Comparison of ENCODE assay signal across 18 cellular contexts in the genomic region with DNA sequence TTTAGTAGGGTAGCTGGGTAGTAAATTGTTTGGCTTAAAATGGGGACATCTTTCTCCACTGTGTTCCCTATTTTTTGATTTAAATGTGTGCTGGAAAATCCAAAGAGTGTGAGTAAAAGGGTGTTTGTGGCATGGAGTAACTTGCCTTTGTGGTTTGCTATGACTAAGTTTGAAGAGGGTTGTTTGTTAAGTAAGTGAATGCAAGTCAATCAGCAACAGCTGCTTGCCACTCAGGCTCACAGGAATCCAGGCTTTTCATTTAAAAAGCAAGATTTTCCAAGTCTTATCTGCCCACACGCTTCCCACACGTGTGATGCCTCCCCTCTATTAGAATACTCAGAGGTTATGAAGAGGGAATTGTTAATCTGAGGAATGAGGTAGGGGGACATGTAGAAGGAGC.
"Had no signal": no experiment of that assay in that cellular context is flagged by ENCODE, and none has a peak within 500 bp of the region (broad histone marks: within the 10 kb centered on the region; RNA-seq: fewer than 3 reads in every experiment).

No MANE protein-coding gene starts in this region.

- H3K27me3 ChIP-seq: uterus had no signal

- ATAC-seq: activated naive CD4-positive, alpha-beta T cell treated with anti-CD3 and anti-CD28 coated beads, Interleukin-2, amount 50 U/mL, for 72 hours; gastroesophageal sphincter; heart right ventricle; left ventricle myocardium superior; mucosa of descending colon had no signal

- H3K27ac ChIP-seq: adrenal gland, gastroesophageal sphincter, heart right ventricle, tibial artery, uterus had no signal

- H3K4me3 ChIP-seq: adrenal gland, gastroesophageal sphincter, heart right ventricle, mucosa of descending colon, tibial artery, uterus had no signal

- H3K9me3 ChIP-seq: adrenal gland, heart right ventricle, mucosa of descending colon, tibial artery, uterus had no signal

- DNase-seq: activated CD8-positive, alpha-beta memory T cell treated with anti-CD3 and anti-CD28 coated beads for 24 hours; activated CD8-positive, alpha-beta memory T cell treated with anti-CD3 and anti-CD28 coated beads, Interleukin-2, amount 50 U/mL, for 48 hours; activated gamma-delta T cell; activated T-cell treated with anti-CD3 and anti-CD28 coated beads, Interleukin-2, amount 50 U/mL, for 48 hours; adrenal gland; heart right ventricle; kidney glomerular epithelial cell; left ventricle myocardium superior; mesenchymal stem cell; mucosa of descending colon; naive B cell; stimulated activated CD4-positive, alpha-beta T cell treated with anti-CD3 and anti-CD28 coated beads, Interleukin-12 subunit alpha, Interleukin-12 subunit beta, amount 100 ng/mL, for 4 hours; stimulated activated CD4-positive, alpha-beta T cell treated with anti-CD3 and anti-CD28 coated beads, Interleukin-1b, Interleukin-23, amount 100 ng/mL, for 48 hours; stimulated activated naive CD4-positive, alpha-beta T cell treated with Interleukin-2 at 50 U/mL for 16 hours; tibial artery; uterus had no signal

- H3K36me3 ChIP-seq: adrenal gland, gastroesophageal sphincter, heart right ventricle, tibial artery, uterus had no signal
